8 cellular contexts compared by ENCODE assay signal in the genomic region with DNA sequence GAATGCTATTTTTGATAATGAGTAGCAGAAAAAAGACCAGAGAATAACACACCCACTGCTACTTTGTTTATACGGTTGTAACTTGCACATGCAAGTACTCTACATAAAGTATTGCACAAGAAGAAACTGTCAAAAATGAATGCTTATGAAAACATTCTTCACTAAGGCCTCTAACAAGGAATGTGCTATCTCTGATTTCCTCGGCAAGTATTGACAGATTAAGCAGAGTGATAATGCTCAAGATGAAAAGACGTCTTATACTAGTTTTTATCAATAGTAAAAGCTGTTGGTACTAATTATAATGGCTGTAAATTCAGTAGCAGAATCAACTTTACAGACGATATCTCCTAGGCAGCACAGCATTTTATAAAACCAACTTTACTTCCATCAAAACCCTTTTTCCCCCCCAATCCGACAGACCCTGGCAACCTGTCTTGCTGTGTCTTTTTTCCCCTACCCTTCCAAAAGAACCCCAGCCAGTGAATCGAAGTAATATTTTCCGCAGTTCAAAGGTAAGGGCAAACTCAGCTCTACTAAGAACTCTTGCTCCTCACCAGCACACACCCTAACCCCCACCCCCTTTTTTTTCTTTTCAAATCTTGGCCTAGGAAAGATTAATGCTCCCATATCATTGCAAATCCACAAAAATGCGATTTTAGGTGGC. TPM values are rescaled to one million over a fixed set of nuclear protein-coding genes. Genes with fewer than 3 reads are reported as not detected.
DNase-seq lines count a peak whose midpoint lies in the region; ATAC-seq, FAIRE-seq and TF ChIP-seq lines count a peak whose summit lies in the region.

No MANE protein-coding gene starts in this region.

- H3K27ac ChIP-seq in Karpas-422 (ENCODE audit: low read length) (peak overlapping the region; percentile 78), layer of hippocampus (ENCODE audit: low read depth, low read length) (peak overlapping the region; percentile 88), thoracic aorta (peak overlapping the region; percentile 94 to 95)

- H2AFZ ChIP-seq in Karpas-422 (ENCODE audit: low read length) = no peak overlapping the region; the same call in 1 of the 2 replicates

- H3K9me3 ChIP-seq in Karpas-422 (ENCODE audit: low read length) = no peaks in the 10 kb centered on the region
- H3K9me3 ChIP-seq in thoracic aorta = no peaks in the 10 kb centered on the region

- H3K79me2 ChIP-seq in Karpas-422 (ENCODE audit: low read length) = peaks cover 64% of the 10 kb centered on the region

- in situ Hi-C loops in astrocyte of the cerebellum (cut with HindIII; ENCODE audit: low sequenced_read_pairs) = no loop called here

- FAIRE-seq in D721Med (lab: Jason Lieb, UNC) = peak; percentile 21

- peak overlapping the region; percentile 97 for H3K4me3 ChIP-seq in Karpas-422 (ENCODE audit: low read length)
- H3K4me3 ChIP-seq in astrocyte of the cerebellum (ENCODE audit: low read depth, low read length) = peak overlapping the region; percentile 83
- peak overlapping the region; percentile 84 for H3K4me3 ChIP-seq in thoracic aorta

- H3K27me3 ChIP-seq in Karpas-422 (ENCODE audit: low read length) = no peaks in the 10 kb centered on the region
- H3K27me3 ChIP-seq in layer of hippocampus (ENCODE audit: control insufficient read depth, insufficient read depth, low read length) = no peaks in the 10 kb centered on the region
- no peaks in the 10 kb centered on the region for H3K27me3 ChIP-seq in thoracic aorta (replicated peaks; ENCODE audit: insufficient read depth)

- peaks cover 56% of the 10 kb centered on the region for H3K4me1 ChIP-seq in Karpas-422 (ENCODE audit: low read length)
- peaks cover 30 to 55% of the 10 kb centered on the region in 2 donors for H3K4me1 ChIP-seq in thoracic aorta (ENCODE audit: control insufficient read depth in 1 of 2, low read depth in 2 of 2)

- H3K9ac ChIP-seq in Karpas-422 (ENCODE audit: low read length) = peak overlapping the region; percentile 93

- no peak for TF ChIP-seq CTCF in D721Med (IDR thresholded peaks at IDR 0.05; ENCODE audit: insufficient read depth, missing control alignments)
- TF ChIP-seq CTCF in astrocyte of the cerebellum (IDR thresholded peaks at IDR 0.05; ENCODE audit: low read depth, low read length, missing control alignments) = no peak
- TF ChIP-seq CTCF in thoracic aorta (IDR thresholded peaks at IDR 0.05) = no peak

- no peak for DNase-seq in D721Med (ENCODE audit: insufficient read length, low spot score)
- peak; percentile 54 for DNase-seq in Karpas-422
- no peak for DNase-seq in astrocyte of the cerebellum (ENCODE audit: low read depth)
- no peak for DNase-seq in thoracic aorta (ENCODE audit: low spot score)
- no peak for DNase-seq in NK-92 (lab: John Stamatoyannopoulos, UW; ENCODE audit: unreplicated experiment)
- DNase-seq in putamen (ENCODE audit: low spot score) = no peak

- H4K20me1 ChIP-seq in Karpas-422 (ENCODE audit: insufficient read depth, low read depth, low read length) = peaks cover 32% of the 10 kb centered on the region

- H3K9me2 ChIP-seq in Karpas-422 (replicated peaks; ENCODE audit: insufficient read depth, low read length) = no peaks in the 10 kb centered on the region

- H3K36me3 ChIP-seq in Karpas-422 (ENCODE audit: insufficient read depth, low read length) (no peaks in the 10 kb centered on the region), thoracic aorta (no peaks in the 10 kb centered on the region)

- H3K4me2 ChIP-seq in Karpas-422 (ENCODE audit: low read depth, low read length, poor library complexity, severe bottlenecking) = peak overlapping the region; percentile 96

- no peak for ATAC-seq in thoracic aorta (ENCODE audit: insufficient number of reproducible peaks, low FRiP score, low read depth)
- ATAC-seq in HG03565 (IDR thresholded peaks at IDR 0.05; ENCODE audit: unreplicated experiment) = no peak

RNA-seq across cellular contexts. Expression of a gene that starts 1.5 kb away (rescaled TPM):
- 56.9 and 103 TPM in 2 replicates for total RNA-seq in Karpas-422 (2014; rRNA removed; shearing (Covaris generic); ENCODE audit: low replicate concordance)
- total RNA-seq in thoracic aorta = 100 to 1,000 TPM; 108 to 155 TPM

RNA-seq across cellular contexts. Expression of a gene that starts 52.3 kb away (rescaled TPM):
- total RNA-seq in Karpas-422 (2014; rRNA removed; shearing (Covaris generic); ENCODE audit: low replicate concordance) = 70.6 and 122 TPM in 2 replicates
- total RNA-seq in thoracic aorta = 100 to 1,000 TPM in 1 of 2 donors, 10 to 100 TPM in 1; 81.2 to 120 TPM
